Comparison of ENCODE assay signal across 8 cellular contexts in genomic region chr7:111560773-111561658, GRCh38. TPM values are rescaled to one million over a fixed set of nuclear protein-coding genes. Genes with fewer than 3 reads are reported as not detected.
DNase-seq lines count a peak whose midpoint lies in the region; ATAC-seq and TF ChIP-seq lines count a peak whose summit lies in the region.

No MANE protein-coding gene starts in this region.

- H3K27ac ChIP-seq in left ventricle myocardium inferior (replicated peaks): peak overlapping the region; percentile 90
- no peak overlapping the region for H3K27ac ChIP-seq in SK-N-MC
- no peak overlapping the region for H3K27ac ChIP-seq in fibroblast of lung (ENCODE audit: insufficient read depth, low read length)
- H3K27ac ChIP-seq in parathyroid adenoma: peak overlapping the region; percentile 74

- H3K4me1 ChIP-seq in left ventricle myocardium inferior (peaks cover 24% of the 10 kb centered on the region), fibroblast of lung (ENCODE audit: control insufficient read depth, extremely low read depth, insufficient read depth, low read length) (peaks cover 5% of the 10 kb centered on the region), parathyroid adenoma (peaks cover 9% of the 10 kb centered on the region)

- H3K4me3 ChIP-seq in left ventricle myocardium inferior: peak overlapping the region; percentile 81
- H3K4me3 ChIP-seq in SK-N-MC: peak overlapping the region; percentile 78
- H3K4me3 ChIP-seq in fibroblast of lung (replicated peaks in 1 of 4; ENCODE audit: control extremely low read depth in 1 of 4, insufficient read depth in 1 of 4, low read depth in 3 of 4, low read length in 4 of 4): peak overlapping the region; percentile 53 to 73 (median 68)
- peak overlapping the region; percentile 80 for H3K4me3 ChIP-seq in parathyroid adenoma (ENCODE audit: low read depth, low read length)

- no peaks in the 10 kb centered on the region for H4K20me1 ChIP-seq in fibroblast of lung (ENCODE audit: control insufficient read depth, extremely low read depth, insufficient read depth, low read length)

- TF ChIP-seq CTCF in left ventricle myocardium inferior (IDR thresholded peaks at IDR 0.05; ENCODE audit: borderline replicate concordance) (no peak), fibroblast of lung (conservative IDR thresholded peaks at IDR 0.05 in 1 of 2, IDR thresholded peaks at IDR 0.05 in 1 of 2; ENCODE audit: low read depth in 1 of 2, low read length in 2 of 2) (no peak), parathyroid adenoma (IDR thresholded peaks at IDR 0.05) (no peak)

- peak overlapping the region; percentile 97 for H3K4me2 ChIP-seq in fibroblast of lung (ENCODE audit: extremely low read depth, insufficient read depth, low read length)
- peak overlapping the region; percentile 92 for H3K4me2 ChIP-seq in parathyroid adenoma (ENCODE audit: low read length)

- H3K9ac ChIP-seq in SK-N-MC (ENCODE audit: insufficient read length) (peak overlapping the region; percentile 69), fibroblast of lung (ENCODE audit: insufficient read depth, low read length) (no peak overlapping the region), parathyroid adenoma (no peak overlapping the region)

- no peaks in the 10 kb centered on the region for H3K79me2 ChIP-seq in fibroblast of lung (ENCODE audit: control insufficient read depth, insufficient read depth, low read length)
- H3K79me2 ChIP-seq in parathyroid adenoma: no peaks in the 10 kb centered on the region

- ATAC-seq in Right ventricle myocardium superior (ENCODE audit: poor library complexity) (no peak), GM18498 (IDR thresholded peaks at IDR 0.05; ENCODE audit: unreplicated experiment) (no peak)

- DNase-seq in left ventricle myocardium inferior (no peak), Right ventricle myocardium superior (no peak), SK-N-MC (ENCODE audit: low read depth, low spot score) (no peak), fibroblast of lung (ENCODE audit: low read depth in 2 of 2) (peak; percentile 37 to 61)
- DNase-seq in NK-92 treated with Interleukin-12 subunit alpha and Interleukin-12 subunit beta, amount 100 ng/mL, for 24 hours (lab: John Stamatoyannopoulos, UW): no peak
- no peak for DNase-seq in activated CD4-positive, alpha-beta T cell treated with anti-CD3 and anti-CD28 coated beads for 4 hours

- peak overlapping the region; percentile 81 for H2AFZ ChIP-seq in fibroblast of lung (ENCODE audit: low read length)
- H2AFZ ChIP-seq in parathyroid adenoma: peak overlapping the region; percentile 96

- intact Hi-C loops in left ventricle myocardium inferior (cut with micrococcal nuclease) (no loop called here), Right ventricle myocardium superior (cut with DNase I) (no loop called here)

- H3K36me3 ChIP-seq in left ventricle myocardium inferior (peaks cover 6% of the 10 kb centered on the region), SK-N-MC (ENCODE audit: insufficient read depth, low read length) (peaks cover 14% of the 10 kb centered on the region; the same call in 1 of the 2 replicates), fibroblast of lung (ENCODE audit: control insufficient read depth, insufficient read depth, low read length) (no peaks in the 10 kb centered on the region), parathyroid adenoma (ENCODE audit: control insufficient read depth, insufficient read depth, low read length) (no peaks in the 10 kb centered on the region)

- H3K9me3 ChIP-seq in left ventricle myocardium inferior (replicated peaks) (no peaks in the 10 kb centered on the region), SK-N-MC (ENCODE audit: low read depth, low read length) (no peaks in the 10 kb centered on the region), fibroblast of lung (ENCODE audit: control insufficient read depth, insufficient read depth, low read depth, low read length) (no peaks in the 10 kb centered on the region), parathyroid adenoma (ENCODE audit: control insufficient read depth, low read length) (no peaks in the 10 kb centered on the region)

- H3K27me3 ChIP-seq in left ventricle myocardium inferior (ENCODE audit: low read depth) (no peaks in the 10 kb centered on the region), fibroblast of lung (ENCODE audit: control insufficient read depth, insufficient read depth, low read length) (no peaks in the 10 kb centered on the region), parathyroid adenoma (ENCODE audit: control insufficient read depth, insufficient read depth, low read length) (no peaks in the 10 kb centered on the region)

RNA-seq across cellular contexts. Expression of gene IMMP2L, which starts 1.3 kb away (rescaled TPM):
- total RNA-seq in left ventricle myocardium inferior (17.8 TPM), Right ventricle myocardium superior (13.6 TPM), fibroblast of lung (14.4 and 14.6 TPM in 2 replicates)
- polyA plus RNA-seq in fibroblast of lung: 5.4 and 6.9 TPM in 2 replicates
- polyA plus RNA-seq in fibroblast of lung (2012): 6.5 and 7.3 TPM in 2 replicates
- not detected in 2 replicates for polyA minus RNA-seq in fibroblast of lung (ENCODE audit: low replicate concordance)

Comparison
In these comparisons a context has a peak if more than half of its experiments do, and no peak if none do; other contexts are left out.
1. DNase-seq: peak in fibroblast of lung (2 of 2); none in left ventricle myocardium inferior (single experiment), Right ventricle myocardium superior (single experiment), SK-N-MC (single experiment), NK-92 treated with Interleukin-12 subunit alpha and Interleukin-12 subunit beta, amount 100 ng/mL, for 24 hours (single experiment) and activated CD4-positive, alpha-beta T cell treated with anti-CD3 and anti-CD28 coated beads for 4 hours (0 of 2).
2. H3K27ac ChIP-seq: peak in left ventricle myocardium inferior (single experiment) and parathyroid adenoma (single experiment); none in SK-N-MC (single experiment) and fibroblast of lung (single experiment).
3. Peak in every context shown above with its lines, with median percentiles within 50 percentile points of each other: H3K4me3 ChIP-seq.